In the genomic region with DNA sequence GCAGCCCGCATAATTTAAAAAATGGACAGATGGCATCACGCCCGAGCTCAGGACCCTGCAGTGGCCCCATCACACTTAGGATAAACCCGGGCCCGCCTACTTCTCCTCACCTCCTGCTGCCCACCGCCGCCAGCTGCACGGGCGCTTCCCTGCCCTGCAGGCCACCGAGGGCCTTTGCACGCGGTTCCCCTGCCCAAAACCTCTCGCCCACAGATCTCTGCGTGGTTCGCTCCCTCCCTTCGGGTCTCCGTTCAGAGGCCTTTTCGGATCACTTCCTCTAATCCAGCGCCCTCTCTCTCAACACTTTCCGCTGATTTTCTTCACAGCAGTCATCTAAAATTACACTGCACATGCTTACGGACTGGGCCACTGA, we compare ENCODE assay signal across 13 cellular contexts. TPM values are rescaled to one million over a fixed set of nuclear protein-coding genes. Genes with fewer than 3 reads are reported as not detected.
DNase-seq lines count a peak whose midpoint lies in the region; ATAC-seq and TF ChIP-seq lines count a peak whose summit lies in the region.
"Had no signal": no experiment of that assay in that cellular context is flagged by ENCODE, and none has a peak within 500 bp of the region (broad histone marks: within the 10 kb centered on the region; RNA-seq: fewer than 3 reads in every experiment).

No MANE protein-coding gene starts in this region.

- H3K4me3 Mint-ChIP-seq in activated naive CD8-positive, alpha-beta T cell, result peak overlapping the region; percentile 67
- no peak overlapping the region for H3K4me3 Mint-ChIP-seq in activated naive CD8-positive, alpha-beta T cell treated with anti-CD3 and anti-CD28 coated beads for 36 hours
- H3K4me3 Mint-ChIP-seq in endothelial cell (ENCODE audit: unreplicated experiment) (peak overlapping the region; percentile 53), type B pancreatic cell (peak overlapping the region; percentile 62)

- peaks cover 4% of the 10 kb centered on the region for H3K36me3 Mint-ChIP-seq in activated naive CD8-positive, alpha-beta T cell
- no peaks in the 10 kb centered on the region for H3K36me3 Mint-ChIP-seq in activated naive CD8-positive, alpha-beta T cell treated with anti-CD3 and anti-CD28 coated beads for 36 hours
- H3K36me3 Mint-ChIP-seq in endothelial cell (ENCODE audit: low read depth, unreplicated experiment) (peaks cover 17% of the 10 kb centered on the region), type B pancreatic cell (peaks cover 8% of the 10 kb centered on the region)

- TF ChIP-seq CTCF in endothelial cell (IDR thresholded peaks at IDR 0.05; ENCODE audit: unreplicated experiment), result no peak
- no peak for TF ChIP-seq CTCF in type B pancreatic cell (conservative IDR thresholded peaks at IDR 0.05)

- DNase-seq in activated naive CD8-positive, alpha-beta T cell treated with anti-CD3 and anti-CD28 coated beads for 36 hours, result no peak
- DNase-seq in NOMO-1 (lab: John Stamatoyannopoulos, UW; ENCODE audit: unreplicated experiment in 2 of 2) (peak; percentile 76 to 89), endothelial cell (ENCODE audit: low spot score) (no peak), type B pancreatic cell (ENCODE audit: extremely low spot score, unreplicated experiment) (no peak)
- no peak for DNase-seq in stimulated activated CD4-positive, alpha-beta T cell treated with anti-CD3 and anti-CD28 coated beads, Interleukin-12 subunit alpha, Interleukin-12 subunit beta, amount 100 ng/mL, for 4 hours
- DNase-seq: lower lobe of right lung; NCI-H446 treated with DMSO at 0.1 percent for 48 hours; stimulated activated CD4-positive, alpha-beta T cell treated with anti-CD3 and anti-CD28 coated beads, Interleukin-1b, Interleukin-23, amount 100 ng/mL, for 48 hours; stomach had no signal

- H3K27me3 Mint-ChIP-seq in activated naive CD8-positive, alpha-beta T cell, result peaks cover 49% of the 10 kb centered on the region
- peaks cover 99% of the 10 kb centered on the region for H3K27me3 Mint-ChIP-seq in activated naive CD8-positive, alpha-beta T cell treated with anti-CD3 and anti-CD28 coated beads for 36 hours
- H3K27me3 Mint-ChIP-seq in endothelial cell (ENCODE audit: unreplicated experiment) (peaks cover 55% of the 10 kb centered on the region), type B pancreatic cell (peaks cover 81% of the 10 kb centered on the region)

- H3K9me3 Mint-ChIP-seq in activated naive CD8-positive, alpha-beta T cell (ENCODE audit: low read depth), result no peaks in the 10 kb centered on the region
- no peaks in the 10 kb centered on the region for H3K9me3 Mint-ChIP-seq in activated naive CD8-positive, alpha-beta T cell treated with anti-CD3 and anti-CD28 coated beads for 36 hours
- peaks cover 3% of the 10 kb centered on the region for H3K9me3 Mint-ChIP-seq in endothelial cell (ENCODE audit: unreplicated experiment)
- no peaks in the 10 kb centered on the region for H3K9me3 Mint-ChIP-seq in type B pancreatic cell

- ATAC-seq in GM19395 (IDR thresholded peaks at IDR 0.05; ENCODE audit: unreplicated experiment), result no peak
- ATAC-seq in HG02981 (IDR thresholded peaks at IDR 0.05; ENCODE audit: unreplicated experiment), result no peak

- H3K4me1 Mint-ChIP-seq in activated naive CD8-positive, alpha-beta T cell (ENCODE audit: low read depth), result peaks cover 22% of the 10 kb centered on the region
- H3K4me1 Mint-ChIP-seq in activated naive CD8-positive, alpha-beta T cell treated with anti-CD3 and anti-CD28 coated beads for 36 hours, result peaks cover 10% of the 10 kb centered on the region
- H3K4me1 Mint-ChIP-seq in endothelial cell (ENCODE audit: unreplicated experiment), result peaks cover 15% of the 10 kb centered on the region
- peaks cover 16% of the 10 kb centered on the region for H3K4me1 Mint-ChIP-seq in type B pancreatic cell (ENCODE audit: unreplicated experiment)

- H3K27ac Mint-ChIP-seq in activated naive CD8-positive, alpha-beta T cell, result no peak overlapping the region
- no peak overlapping the region for H3K27ac Mint-ChIP-seq in activated naive CD8-positive, alpha-beta T cell treated with anti-CD3 and anti-CD28 coated beads for 36 hours
- H3K27ac Mint-ChIP-seq in endothelial cell (ENCODE audit: unreplicated experiment), result no peak overlapping the region
- no peak overlapping the region for H3K27ac Mint-ChIP-seq in type B pancreatic cell

RNA-seq across cellular contexts. Expression of gene SHISA7, which starts 1.8 kb away (rescaled TPM):
- not detected for total RNA-seq in activated naive CD8-positive, alpha-beta T cell treated with anti-CD3 and anti-CD28 coated beads for 36 hours
- total RNA-seq in endothelial cell (ENCODE audit: unreplicated experiment) (not detected), type B pancreatic cell (ENCODE audit: low replicate concordance) (0.05 and 0.22 TPM in 2 replicates)
- total RNA-seq: lower lobe of right lung, stomach had no signal

RNA-seq across cellular contexts. Expression of gene ISOC2, which starts 20.1 kb away (rescaled TPM):
- total RNA-seq in activated naive CD8-positive, alpha-beta T cell treated with anti-CD3 and anti-CD28 coated beads for 36 hours, result 10 to 100 TPM; 35.7 to 37.5 TPM
- total RNA-seq in endothelial cell (ENCODE audit: unreplicated experiment), result 20.2 TPM
- total RNA-seq in type B pancreatic cell (ENCODE audit: low replicate concordance), result 44.2 and 47.5 TPM in 2 replicates

RNA-seq across cellular contexts. Expression of gene C19orf85, which starts 23.2 kb away (rescaled TPM):
- not detected for total RNA-seq in activated naive CD8-positive, alpha-beta T cell treated with anti-CD3 and anti-CD28 coated beads for 36 hours
- not detected for total RNA-seq in endothelial cell (ENCODE audit: unreplicated experiment)
- total RNA-seq in type B pancreatic cell (ENCODE audit: low replicate concordance), result not detected in 2 replicates
- total RNA-seq: astrocyte, lower lobe of right lung, stomach had no signal

RNA-seq across cellular contexts. Expression of gene UBE2S, which starts 33.7 kb away (rescaled TPM):
- total RNA-seq in activated naive CD8-positive, alpha-beta T cell treated with anti-CD3 and anti-CD28 coated beads for 36 hours, result 100 to 1,000 TPM; 323 to 325 TPM
- total RNA-seq in endothelial cell (ENCODE audit: unreplicated experiment) (56.2 TPM), type B pancreatic cell (ENCODE audit: low replicate concordance) (40.7 and 91.3 TPM in 2 replicates)

RNA-seq across cellular contexts. Expression of gene ZNF628, which starts 35.1 kb away (rescaled TPM):
- total RNA-seq in activated naive CD8-positive, alpha-beta T cell treated with anti-CD3 and anti-CD28 coated beads for 36 hours, result 10 to 100 TPM in 1 of 2 experiments, 1 to 10 TPM in 1; 8.8 to 10.3 TPM
- total RNA-seq in endothelial cell (ENCODE audit: unreplicated experiment), result 8.7 TPM
- total RNA-seq in type B pancreatic cell (ENCODE audit: low replicate concordance), result 10.3 and 13.2 TPM in 2 replicates

Comparison
In these comparisons a context has a peak if more than half of its experiments do, and no peak if none do; other contexts are left out.
1. DNase-seq: peak in NOMO-1 (2 of 2); none in activated naive CD8-positive, alpha-beta T cell treated with anti-CD3 and anti-CD28 coated beads for 36 hours (single experiment), endothelial cell (single experiment), type B pancreatic cell (single experiment) and stimulated activated CD4-positive, alpha-beta T cell treated with anti-CD3 and anti-CD28 coated beads, Interleukin-12 subunit alpha, Interleukin-12 subunit beta, amount 100 ng/mL, for 4 hours (single experiment).